ENCODE assay signal across 1 cellular context in genomic region chr2:65079017-65079416, GRCh38.
TF ChIP-seq lines count a peak whose summit lies in the region.

No MANE protein-coding gene starts in this region.

TF ChIP-seq in K562, 482 proteins besides CTCF, POLR2A, EP300 and RAD21:
- TF ChIP-seq ZNF449 (CRISPR knock-in tag; IDR thresholded peaks at IDR 0.05) (no peak), RBM22 (IDR thresholded peaks at IDR 0.05; ENCODE audit: low read depth, low read length, poor library complexity, severe bottlenecking) (peak; percentile 26)
